ENCODE assay signal across 24 cellular contexts in genomic region chr6:129342243-129342642, GRCh38.
DNase-seq lines count a peak whose midpoint lies in the region; ATAC-seq and TF ChIP-seq lines count a peak whose summit lies in the region.
"Had no signal": no experiment of that assay in that cellular context is flagged by ENCODE, and none has a peak within 500 bp of the region (broad histone marks: within the 10 kb centered on the region; RNA-seq: fewer than 3 reads in every experiment).

No MANE protein-coding gene starts in this region.

- WGBS in GM23248 (ENCODE audit: low coverage in 1 of 2, low lambda C conversion rate in 2 of 2, missing lambda C conversion rate in 2 of 2), 2 experiments = 1 to 7% methylated on average over 2 of the region's 2 CpGs
- 100% methylated on average over 1 of the region's 2 CpGs for WGBS in mesenchymal stem cell

- TF ChIP-seq CTCF in AG09319 (IDR thresholded peaks at IDR 0.05; ENCODE audit: low read depth, low read length) (no peak), fibroblast of mammary gland (conservative IDR thresholded peaks at IDR 0.05; ENCODE audit: control insufficient read depth, insufficient read depth, low read depth, low read length) (no peak)

- H2AFZ ChIP-seq in GM23248 = 0 out of 2 replicates have a peak overlapping the region, but pooled peaks have one; percentile 2
- H2AFZ ChIP-seq in mesenchymal stem cell (ENCODE audit: low read depth, low read length) = no peak overlapping the region

- H3K9me2 ChIP-seq in GM23248 (ENCODE audit: insufficient read depth) = no peaks in the 10 kb centered on the region

- DNase-seq in AG09319 (ENCODE audit: extremely low read depth, low read depth) (peak; percentile 49), GM23248 (peak; percentile 74), fibroblast of mammary gland (ENCODE audit: low read depth) (peak; percentile 88), mesenchymal stem cell (peak; percentile 27), SIG-M5 treated with dmso at 0.1 percent for 504 hours (lab: John Stamatoyannopoulos, UW; ENCODE audit: unreplicated experiment) (no peak)
- DNase-seq in stimulated activated CD8-positive, alpha-beta memory T cell treated with anti-CD3 and anti-CD28 coated beads, Interleukin-4, amount 100 ng/mL, for 48 hours = no peak
- DNase-seq: activated CD4-positive, alpha-beta memory T cell treated with anti-CD3 and anti-CD28 coated beads, Interleukin-2, amount 10 ng/mL, durations not matched to agents 7 days and 5 days; activated CD4-positive, CD25-positive, alpha-beta regulatory T cell treated with anti-CD3 and anti-CD28 coated beads, Interleukin-2, amount 50 U/mL, for 72 hours; activated effector memory CD4-positive, alpha-beta T cell treated with Interleukin-2 at 50 U/mL for 16 hours; brain microvascular endothelial cell; colonic mucosa; effector memory CD4-positive, alpha-beta T cell; KBM-7; naive thymus-derived CD4-positive, alpha-beta T cell; NCI-H146; NCI-H2171; NCI-H510A treated with DMSO at 0.1 percent for 48 hours; nucleus accumbens; PC-3; SHP77 treated with DMSO at 0.1 percent for 48 hours; stimulated activated CD4-positive, alpha-beta T cell treated with anti-CD3 and anti-CD28 coated beads, Interleukin-2, amount 100 ng/mL, for 24 hours; substantia nigra had no signal

- H3K36me3 ChIP-seq in GM23248 (ENCODE audit: low read depth) (no peaks in the 10 kb centered on the region), mesenchymal stem cell (ENCODE audit: control insufficient read depth in 1 of 2, insufficient read depth in 2 of 2, low read depth in 1 of 2, low read length in 2 of 2) (no peaks in the 10 kb centered on the region)
- H3K36me3 ChIP-seq: brain microvascular endothelial cell, colonic mucosa had no signal

- no peak overlapping the region for H2BK120ac ChIP-seq in mesenchymal stem cell (ENCODE audit: low read depth, low read length)

- no peak overlapping the region for H2AK5ac ChIP-seq in mesenchymal stem cell (ENCODE audit: low read length, severe bottlenecking)

- H3K27me3 ChIP-seq in GM23248 (replicated peaks; ENCODE audit: insufficient read depth) = no peaks in the 10 kb centered on the region
- H3K27me3 ChIP-seq in mesenchymal stem cell (ENCODE audit: control insufficient read depth in 1 of 2, insufficient read depth in 1 of 2, low read length in 2 of 2) = no peaks in the 10 kb centered on the region
- H3K27me3 ChIP-seq: brain microvascular endothelial cell, colonic mucosa had no signal

- H3K4me1 ChIP-seq in GM23248 (ENCODE audit: insufficient read depth) (peaks cover 48% of the 10 kb centered on the region), mesenchymal stem cell (ENCODE audit: control insufficient read depth, insufficient read depth, low read depth, low read length) (no peaks in the 10 kb centered on the region)
- H3K4me1 ChIP-seq: colonic mucosa had no signal

- no peak overlapping the region for H3K14ac ChIP-seq in mesenchymal stem cell (ENCODE audit: low read length in 2 of 2)

- no peak overlapping the region for H3K4me3 ChIP-seq in GM23248
- H3K4me3 ChIP-seq in fibroblast of mammary gland (ENCODE audit: control insufficient read depth, low read depth, low read length) = no peak overlapping the region
- H3K4me3 ChIP-seq in mesenchymal stem cell (ENCODE audit: insufficient read depth in 1 of 2, low read depth in 1 of 2, low read length in 2 of 2) = no peak overlapping the region
- H3K4me3 ChIP-seq: colonic mucosa, smooth muscle cell had no signal

- H3K79me1 ChIP-seq in mesenchymal stem cell (replicated peaks; ENCODE audit: low read length, poor library complexity, severe bottlenecking) = no peaks in the 10 kb centered on the region

- peak overlapping the region; percentile 54; the same call in 1 of the 2 replicates for H3K9ac ChIP-seq in GM23248
- H3K9ac ChIP-seq in mesenchymal stem cell (ENCODE audit: low read length) = no peak overlapping the region

- in situ Hi-C loops in GM23248 (cut with MboI) = no loop called here

- no peak overlapping the region for H2BK12ac ChIP-seq in mesenchymal stem cell (ENCODE audit: low read length in 2 of 2)

- peak overlapping the region; percentile 15 for H3K4me2 ChIP-seq in GM23248 (ENCODE audit: unreplicated experiment)
- H3K4me2 ChIP-seq in mesenchymal stem cell (ENCODE audit: low read length, poor library complexity, severe bottlenecking) = no peak overlapping the region
- H3K4me2 ChIP-seq: smooth muscle cell had no signal

- no peak overlapping the region for H3K23ac ChIP-seq in mesenchymal stem cell (ENCODE audit: low read length in 2 of 2)

- H3F3A ChIP-seq in GM23248 (ENCODE audit: insufficient read depth) = peaks cover 16% of the 10 kb centered on the region; the same call in 1 of the 2 replicates

- no peaks in the 10 kb centered on the region for H3K79me2 ChIP-seq in GM23248 (ENCODE audit: insufficient read depth)

- H2BK5ac ChIP-seq in mesenchymal stem cell (ENCODE audit: low read depth, low read length, poor library complexity, severe bottlenecking) = no peak overlapping the region

- peak overlapping the region; percentile 87 for H3K27ac ChIP-seq in GM23248
- no peak overlapping the region for H3K27ac ChIP-seq in mesenchymal stem cell (ENCODE audit: low read length, poor library complexity, severe bottlenecking)
- H3K27ac ChIP-seq: colonic mucosa had no signal

- no peak overlapping the region for H3K4ac ChIP-seq in mesenchymal stem cell (ENCODE audit: low read depth in 1 of 2, low read length in 2 of 2)

- H3K18ac ChIP-seq in mesenchymal stem cell (ENCODE audit: low read depth in 1 of 2, low read length in 2 of 2) = no peak overlapping the region

- H4K91ac ChIP-seq in mesenchymal stem cell (ENCODE audit: low read length) = no peak overlapping the region

- H4K20me1 ChIP-seq in GM23248 (ENCODE audit: insufficient read depth) = no peaks in the 10 kb centered on the region

- no peak overlapping the region for H2BK15ac ChIP-seq in mesenchymal stem cell (ENCODE audit: low read depth, poor library complexity, severe bottlenecking)

- ATAC-seq in GM19397 (IDR thresholded peaks at IDR 0.05; ENCODE audit: unreplicated experiment) = no peak
- ATAC-seq: naive thymus-derived CD4-positive, alpha-beta T cell; PC-3 had no signal

- H3K9me3 ChIP-seq in GM23248 (ENCODE audit: low read depth) (no peaks in the 10 kb centered on the region), mesenchymal stem cell (ENCODE audit: control insufficient read depth, low read length) (no peaks in the 10 kb centered on the region)
- H3K9me3 ChIP-seq: colonic mucosa had no signal

- no peak overlapping the region for H4K8ac ChIP-seq in mesenchymal stem cell (ENCODE audit: low read length)

Comparison
In these comparisons a context has a peak if more than half of its experiments do, and no peak if none do; other contexts are left out.
1. DNase-seq: peak in AG09319 (single experiment), GM23248 (single experiment), fibroblast of mammary gland (single experiment) and mesenchymal stem cell (single experiment); none in SIG-M5 treated with dmso at 0.1 percent for 504 hours (single experiment) and stimulated activated CD8-positive, alpha-beta memory T cell treated with anti-CD3 and anti-CD28 coated beads, Interleukin-4, amount 100 ng/mL, for 48 hours (single experiment).